11 cellular contexts compared by ENCODE assay signal in genomic region chr15:73936181-73936580, GRCh38. TPM values are rescaled to one million over a fixed set of nuclear protein-coding genes. Genes with fewer than 3 reads are reported as not detected.
DNase-seq lines count a peak whose midpoint lies in the region; ATAC-seq, FAIRE-seq and TF ChIP-seq lines count a peak whose summit lies in the region.
"Had no signal": no experiment of that assay in that cellular context is flagged by ENCODE, and none has a peak within 500 bp of the region (broad histone marks: within the 10 kb centered on the region; RNA-seq: fewer than 3 reads in every experiment).

No MANE protein-coding gene starts in this region.

- H3K79me1 ChIP-seq in H1 (ENCODE audit: low read depth, low read length) = no peaks in the 10 kb centered on the region

- H3K9me3 ChIP-seq in H1 (ENCODE audit: insufficient read depth in 2 of 2, low read depth in 1 of 2, low read length in 1 of 2) (no peaks in the 10 kb centered on the region), lower lobe of right lung (no peaks in the 10 kb centered on the region)

- H2AK5ac ChIP-seq in H1 (ENCODE audit: low read depth, low read length) = no peak overlapping the region

- TF ChIP-seq CTCF in H1 (IDR thresholded peaks at IDR 0.05; ENCODE audit: control extremely low read depth in 1 of 3, insufficient read depth in 1 of 3, low read depth in 1 of 3, low read length in 3 of 3) = peak in 2 of 3 experiments; percentile 9 to 18; a peak in 2 of 4 replicates
- TF ChIP-seq CTCF in lower lobe of right lung (IDR thresholded peaks at IDR 0.05) = no peak

- TF ChIP-seq POLR2A in H1 (IDR thresholded peaks at IDR 0.05; ENCODE audit: control extremely low read depth in 1 of 2, low read depth in 2 of 2, low read length in 2 of 2) = no peak

- H2BK12ac ChIP-seq in H1 (ENCODE audit: low read depth, low read length) = no peak overlapping the region

- H4K5ac ChIP-seq in H1 (ENCODE audit: insufficient read length, low read depth, low read length) = no peak overlapping the region

- no peak overlapping the region for H2BK120ac ChIP-seq in H1 (replicated peaks; ENCODE audit: low read depth, low read length)

- no peak overlapping the region for H3K4ac ChIP-seq in H1 (replicated peaks; ENCODE audit: insufficient read length, low read depth, low read length)

- no peak overlapping the region for H2BK15ac ChIP-seq in H1 (ENCODE audit: low read length)

- peaks cover 0 to 3% (median 2%) of the 10 kb centered on the region in 4 experiments; a peak in 4 of 7 replicates for H3K4me1 ChIP-seq in H1 (replicated peaks in 1 of 4; ENCODE audit: control insufficient read depth in 3 of 4, insufficient read depth in 4 of 4, low read length in 3 of 4)
- H3K4me1 ChIP-seq in lower lobe of right lung = peaks cover 21% of the 10 kb centered on the region

- peak in 1 of 2 experiments; percentile 18; a peak in 1 of 4 replicates for TF ChIP-seq RAD21 in H1 (IDR thresholded peaks at IDR 0.05 in 1 of 2, conservative IDR thresholded peaks at IDR 0.05 in 1 of 2; ENCODE audit: low read depth in 2 of 2, low read length in 2 of 2)

- CTCF ChIA-PET in H1 (lab: Charles Lee; ENCODE audit: partially characterized antibody) = interaction anchor here (0.7 to 5.8 kb wide), 13 partner anchors 8 to 75 kb away, joined by 3 to 31 read pairs (median 4); partner anchors contain the start of genes LOXL1 and TBC1D21

- H3K23ac ChIP-seq in H1 (ENCODE audit: insufficient read length) = no peak overlapping the region

- peak overlapping the region; percentile 9; the same call in 1 of the 2 replicates for H4K8ac ChIP-seq in H1 (ENCODE audit: extremely low read depth, insufficient read depth, low read length)

- H3K23me2 ChIP-seq in H1 (ENCODE audit: low read depth, low read length) = no peaks in the 10 kb centered on the region

- H3K18ac ChIP-seq in H1 (ENCODE audit: extremely low read depth, low read length) = no peak overlapping the region

- no peak for TF ChIP-seq EP300 in H1 (IDR thresholded peaks at IDR 0.05; ENCODE audit: borderline replicate concordance in 1 of 2, low read depth in 2 of 2, low read length in 2 of 2)

- H2BK5ac ChIP-seq in H1 (ENCODE audit: low read depth, low read length) = no peak overlapping the region

- H2BK20ac ChIP-seq in H1 (ENCODE audit: low read length) = no peak overlapping the region

- H3K9ac ChIP-seq in H1 (replicated peaks in 1 of 4; ENCODE audit: extremely low read depth in 1 of 4, low read depth in 3 of 4, low read length in 3 of 4) = no peak overlapping the region

- FAIRE-seq in H1 (lab: Jason Lieb, UNC) = no peak

- no peak overlapping the region for H3K56ac ChIP-seq in H1 (replicated peaks; ENCODE audit: insufficient read length, low read depth, low read length)

- no peak overlapping the region for H3K14ac ChIP-seq in H1 (ENCODE audit: insufficient read length)

- H4K91ac ChIP-seq in H1 (replicated peaks; ENCODE audit: insufficient read length, low read length) = no peak overlapping the region

- no peak overlapping the region for H3K27ac ChIP-seq in H1 (ENCODE audit: low read depth, low read length)
- no peak overlapping the region for H3K27ac ChIP-seq in lower lobe of right lung

- no peaks in the 10 kb centered on the region for H3K27me3 ChIP-seq in H1 (replicated peaks in 1 of 4; ENCODE audit: control insufficient read depth in 3 of 4, extremely low read depth in 1 of 4, insufficient read depth in 3 of 4, low read length in 3 of 4)
- H3K27me3 ChIP-seq in lower lobe of right lung (ENCODE audit: low read depth) = no peaks in the 10 kb centered on the region

- no peaks in the 10 kb centered on the region for H3K79me2 ChIP-seq in H1 (ENCODE audit: control insufficient read depth in 1 of 2, insufficient read depth in 2 of 2, low read length in 2 of 2)

- H4K20me1 ChIP-seq in H1 (replicated peaks in 1 of 2; ENCODE audit: control insufficient read depth in 1 of 2, insufficient read depth in 2 of 2, low read length in 2 of 2) = no peaks in the 10 kb centered on the region

- H3K36me3 ChIP-seq in H1 (ENCODE audit: control insufficient read depth in 2 of 4, insufficient read depth in 4 of 4, low read length in 3 of 4) = no peaks in the 10 kb centered on the region
- H3K36me3 ChIP-seq in lower lobe of right lung = no peaks in the 10 kb centered on the region

- POLR2A ChIA-PET in H1 (lab: Charles Lee; ENCODE audit: partially characterized antibody) = interaction anchor here (0.6 to 2.5 kb wide), 4 partner anchors 10 to 58 kb away, joined by 3 to 14 read pairs (median 6); partner anchors contain the start of genes LOXL1 and PML

- intact Hi-C loops in lower lobe of right lung (cut with DNase I) = no loop called here

- H2AFZ ChIP-seq in H1 (ENCODE audit: low read length) = no peak overlapping the region

- WGBS in H1 (ENCODE audit: extremely low coverage in 1 of 2, insufficient coverage in 1 of 2, insufficient read length in 1 of 2, insufficient replicate concordance in 2 of 2, low coverage in 1 of 2, low lambda C conversion rate in 2 of 2, missing lambda C conversion rate in 1 of 2), 2 experiments = 83% methylated on average over 5 of the region's 5 CpGs; no CpG with 5 or more reads in 1 of the 2 experiments

- H3K4me2 ChIP-seq in H1 (ENCODE audit: insufficient read depth in 1 of 2, low read depth in 2 of 2, low read length in 2 of 2) = no peak overlapping the region

- peak; percentile 74 for DNase-seq in AG08396 (ENCODE audit: low spot score)
- DNase-seq in NCI-H226 = peak; percentile 69
- no peak for DNase-seq in H1 (ENCODE audit: low read depth in 1 of 2, low spot score in 2 of 2)
- peak; percentile 36 for DNase-seq in lower lobe of right lung
- no peak for DNase-seq in NCI-H1694 treated with DMSO at 0.1 percent for 48 hours (lab: John Stamatoyannopoulos, UW)
- DNase-seq in germinal center (ENCODE audit: low spot score) = no peak
- no peak for DNase-seq in NCI-H2171 (lab: John Stamatoyannopoulos, UW)
- DNase-seq in activated CD4-positive, CD25-positive, alpha-beta regulatory T cell treated with anti-CD3 and anti-CD28 coated beads, Interleukin-2, amount 50 U/mL, for 72 hours = no peak
- DNase-seq: activated CD4-positive, alpha-beta T cell treated with anti-CD3 and anti-CD28 coated beads for 4 hours; stimulated activated naive CD4-positive, alpha-beta T cell had no signal

- H3K4me3 ChIP-seq in H1 (ENCODE audit: extremely low read depth in 1 of 4, insufficient read depth in 2 of 4, low read depth in 3 of 4, low read length in 4 of 4) (no peak overlapping the region), lower lobe of right lung (no peak overlapping the region)

- ATAC-seq in lower lobe of right lung = no peak
- ATAC-seq: HCT116 had no signal

TF ChIP-seq in H1, 55 proteins besides CTCF, POLR2A, EP300 and RAD21:
- no peak for TF ChIP-seq CHD2 (IDR thresholded peaks at IDR 0.05; ENCODE audit: low read length)
- TF ChIP-seq CBX5 (IDR thresholded peaks at IDR 0.05; ENCODE audit: low read depth, low read length) = no peak
- TF ChIP-seq MAFK (IDR thresholded peaks at IDR 0.05; ENCODE audit: low read depth, low read length) = peak; percentile 60; the same call in 1 of the 2 replicates
- no peak for TF ChIP-seq SP2 (IDR thresholded peaks at IDR 0.05; ENCODE audit: low read length)
- no peak for TF ChIP-seq ASH2L (IDR thresholded peaks at IDR 0.05; ENCODE audit: low read length)

RNA-seq across cellular contexts. Expression of gene LOXL1, which starts 9.9 kb away (rescaled TPM):
- 8.1 and 9.3 TPM in 2 replicates for total RNA-seq in H1 (2021; fragmentation: NEBNext Ultra II Directional; extraction: Animal tissue kit (Norgen Biotek cat#: 25700))
- 14.4 and 22.7 TPM in 2 replicates for polyA plus RNA-seq in H1 (2011; rRNA removed)
- 13.3 TPM for polyA plus RNA-seq in H1 (2011; cell fraction: cytosol; rRNA removed)
- polyA plus RNA-seq in H1 (2011; cell fraction: nucleus; rRNA removed) = 25.7 TPM
- 6.5 to 22.3 TPM (median 16.9 TPM) in 4 replicates for polyA plus RNA-seq in H1 (2012, experiment 1 of 2)
- 32.8 TPM for polyA plus RNA-seq in H1 (2012, experiment 2 of 2)
- 29.6 TPM for polyA plus RNA-seq in H1 (2013, experiment 1 of 2)
- polyA plus RNA-seq in H1 (2013, experiment 2 of 2) = 31.4 TPM
- 11.7 and 13.9 TPM in 2 replicates for polyA minus RNA-seq in H1 (2011; rRNA and poly(A)+ RNA removed)
- 14.2 TPM for polyA minus RNA-seq in H1 (2011; cell fraction: cytosol; rRNA and poly(A)+ RNA removed)
- polyA minus RNA-seq in H1 (2011; cell fraction: nucleus; rRNA and poly(A)+ RNA removed) = 11.9 TPM
- 7.6 TPM for total RNA-seq in lower lobe of right lung

RNA-seq across cellular contexts. Expression of gene STOML1, which starts 55.9 kb away (rescaled TPM):
- 2.6 and 3.8 TPM in 2 replicates for total RNA-seq in H1 (2021; fragmentation: NEBNext Ultra II Directional; extraction: Animal tissue kit (Norgen Biotek cat#: 25700))
- 3.2 and 6.4 TPM in 2 replicates for polyA plus RNA-seq in H1 (2011; rRNA removed)
- 4.6 TPM for polyA plus RNA-seq in H1 (2011; cell fraction: cytosol; rRNA removed)
- polyA plus RNA-seq in H1 (2011; cell fraction: nucleus; rRNA removed) = 6.9 TPM
- polyA plus RNA-seq in H1 (2012, experiment 1 of 2) = 2.2 to 3.0 TPM (median 2.4 TPM) in 4 replicates
- polyA plus RNA-seq in H1 (2012, experiment 2 of 2) = 2.8 TPM
- 2.8 TPM for polyA plus RNA-seq in H1 (2013, experiment 1 of 2)
- 2.6 TPM for polyA plus RNA-seq in H1 (2013, experiment 2 of 2)
- polyA minus RNA-seq in H1 (2011; rRNA and poly(A)+ RNA removed) = 2.1 and 3.2 TPM in 2 replicates
- 1.7 TPM for polyA minus RNA-seq in H1 (2011; cell fraction: cytosol; rRNA and poly(A)+ RNA removed)
- polyA minus RNA-seq in H1 (2011; cell fraction: nucleus; rRNA and poly(A)+ RNA removed) = 3.4 TPM
- total RNA-seq in lower lobe of right lung = 16.3 TPM

RNA-seq across cellular contexts. Expression of gene PML, which starts 58.3 kb away (rescaled TPM):
- total RNA-seq in H1 (2021; fragmentation: NEBNext Ultra II Directional; extraction: Animal tissue kit (Norgen Biotek cat#: 25700)) = 30.3 and 31.2 TPM in 2 replicates
- polyA plus RNA-seq in H1 (2011; rRNA removed) = 14.9 and 30.4 TPM in 2 replicates
- 12.2 TPM for polyA plus RNA-seq in H1 (2011; cell fraction: cytosol; rRNA removed)
- polyA plus RNA-seq in H1 (2011; cell fraction: nucleus; rRNA removed) = 26.0 TPM
- 25.9 to 33.8 TPM (median 31.4 TPM) in 4 replicates for polyA plus RNA-seq in H1 (2012, experiment 1 of 2)
- 33.5 TPM for polyA plus RNA-seq in H1 (2012, experiment 2 of 2)
- polyA plus RNA-seq in H1 (2013, experiment 1 of 2) = 25.2 TPM
- 25.0 TPM for polyA plus RNA-seq in H1 (2013, experiment 2 of 2)
- 12.2 and 13.9 TPM in 2 replicates for polyA minus RNA-seq in H1 (2011; rRNA and poly(A)+ RNA removed)
- polyA minus RNA-seq in H1 (2011; cell fraction: cytosol; rRNA and poly(A)+ RNA removed) = 35.0 TPM
- 20.9 TPM for polyA minus RNA-seq in H1 (2011; cell fraction: nucleus; rRNA and poly(A)+ RNA removed)
- 79.4 TPM for total RNA-seq in lower lobe of right lung

Comparison
In these comparisons a context has a peak if more than half of its experiments do, and no peak if none do; other contexts are left out.
1. DNase-seq: peak in AG08396 (single experiment), NCI-H226 (single experiment) and lower lobe of right lung (single experiment); none in H1 (0 of 2), NCI-H1694 treated with DMSO at 0.1 percent for 48 hours (single experiment), germinal center (single experiment), NCI-H2171 (single experiment) and activated CD4-positive, CD25-positive, alpha-beta regulatory T cell treated with anti-CD3 and anti-CD28 coated beads, Interleukin-2, amount 50 U/mL, for 72 hours (single experiment).